ENCODE assay signal across 28 cellular contexts in the genomic region with DNA sequence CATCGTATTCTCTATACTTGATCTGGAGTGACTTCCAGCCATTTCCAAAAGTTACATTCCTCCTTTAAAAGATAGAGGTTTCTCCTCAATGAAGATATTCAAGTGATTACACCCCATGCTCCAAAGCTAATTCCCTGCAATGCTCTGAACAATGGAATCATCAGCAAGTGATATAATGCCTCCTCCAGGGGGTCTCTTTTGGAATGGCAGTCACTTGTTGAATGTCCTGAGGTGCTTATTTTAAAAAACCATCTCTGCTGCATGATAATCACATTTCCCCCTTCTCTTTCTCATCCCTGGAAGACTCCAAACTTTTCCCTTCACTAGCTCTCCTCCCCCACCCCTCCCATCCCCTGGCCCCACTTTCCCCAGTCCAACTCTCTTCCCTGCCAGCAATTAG. TPM values are rescaled to one million over a fixed set of nuclear protein-coding genes. Genes with fewer than 3 reads are reported as not detected.
"Had no signal": no experiment of that assay in that cellular context is flagged by ENCODE, and none has a peak within 500 bp of the region (broad histone marks: within the 10 kb centered on the region; RNA-seq: fewer than 3 reads in every experiment).

No MANE protein-coding gene starts in this region.

- H3K27ac ChIP-seq: esophagus squamous epithelium, gastroesophageal sphincter, left ventricle myocardium inferior, lower lobe of right lung, neutrophil, ovary, right atrium auricular region, sigmoid colon, skin epidermis, testis, tibial nerve, upper lobe of right lung, vagina had no signal

- DNase-seq: effector memory CD8-positive, alpha-beta T cell; esophagus squamous epithelium; foreskin fibroblast; hypothalamus; kidney; left cardiac atrium; left ventricle myocardium inferior; lower lobe of right lung; midbrain; ovary; sigmoid colon; stimulated activated CD4-positive, alpha-beta T cell treated with anti-CD3 and anti-CD28 coated beads, Interleukin-2, amount 100 ng/mL, for 24 hours; stimulated activated CD4-positive, alpha-beta T cell treated with anti-CD3 and anti-CD28 coated beads, Interleukin-4, amount 100 ng/mL, for 4 hours; stimulated activated naive B cell treated with anti-CD40 and anti-IgM and Interleukin-4, amounts not matched to agents 10 μg/mL and 1 μg/mL and 100 μg/mL, for 72 hours; stimulated activated naive CD8-positive, alpha-beta T cell treated with anti-CD3 and anti-CD28 coated beads, Interleukin-15, amount 100 ng/mL, for 72 hours; testis; upper lobe of right lung had no signal

- H3K4me3 Mint-ChIP-seq: effector memory CD8-positive, alpha-beta T cell; memory B cell; nephron; stimulated activated naive B cell treated with anti-CD40 and anti-IgM and Interleukin-4, amounts not matched to agents 10 μg/mL and 1 μg/mL and 100 μg/mL, for 72 hours; stimulated activated naive CD8-positive, alpha-beta T cell treated with anti-CD3 and anti-CD28 coated beads, Interleukin-15, amount 100 ng/mL, for 72 hours had no signal

- H3K4me3 ChIP-seq: esophagus squamous epithelium, gastroesophageal sphincter, left ventricle myocardium inferior, lower lobe of right lung, ovary, right atrium auricular region, sigmoid colon, skin epidermis, testis, tibial nerve, upper lobe of right lung, vagina had no signal

- H3K4me1 ChIP-seq: left ventricle myocardium inferior, lower lobe of right lung, right atrium auricular region, sigmoid colon, testis, upper lobe of right lung, vagina had no signal

- H3K9me3 ChIP-seq: esophagus squamous epithelium, gastroesophageal sphincter, left ventricle myocardium inferior, lower lobe of right lung, neutrophil, right atrium auricular region, testis, tibial nerve, upper lobe of right lung, vagina had no signal

- H3K27me3 ChIP-seq: ovary, testis had no signal

- H3K27ac Mint-ChIP-seq: effector memory CD8-positive, alpha-beta T cell; memory B cell; nephron; stimulated activated naive B cell treated with anti-CD40 and anti-IgM and Interleukin-4, amounts not matched to agents 10 μg/mL and 1 μg/mL and 100 μg/mL, for 72 hours; stimulated activated naive CD8-positive, alpha-beta T cell treated with anti-CD3 and anti-CD28 coated beads, Interleukin-15, amount 100 ng/mL, for 72 hours had no signal

- H3K36me3 ChIP-seq: esophagus squamous epithelium, gastroesophageal sphincter, left ventricle myocardium inferior, lower lobe of right lung, neutrophil, ovary, right atrium auricular region, sigmoid colon, tibial nerve, upper lobe of right lung, vagina had no signal

- ATAC-seq: effector memory CD8-positive, alpha-beta T cell; gastroesophageal sphincter; left cardiac atrium; lower lobe of right lung; stimulated activated naive B cell treated with anti-CD40 and anti-IgM and Interleukin-4, amounts not matched to agents 10 μg/mL and 1 μg/mL and 100 μg/mL, for 72 hours; stimulated activated naive CD8-positive, alpha-beta T cell treated with anti-CD3 and anti-CD28 coated beads, Interleukin-15, amount 100 ng/mL, for 72 hours; upper lobe of right lung had no signal

- H3K9me3 Mint-ChIP-seq: memory B cell, nephron had no signal

RNA-seq across cellular contexts. Expression of a gene that starts 2.6 kb away (rescaled TPM):
- total RNA-seq: epithelial cell of proximal tubule, left cardiac atrium, left ventricle myocardium inferior, lower lobe of right lung, posterior vena cava, right atrium auricular region, subcutaneous adipose tissue, upper lobe of right lung, vagina had no signal
- polyA plus RNA-seq: ovary had no signal
